12 cellular contexts compared by ENCODE assay signal in genomic region chr10:68684413-68684812, GRCh38. TPM values are rescaled to one million over a fixed set of nuclear protein-coding genes. Genes with fewer than 3 reads are reported as not detected.
A peak's percentile ranks its signal among the peaks of the same experiment; 100 is the strongest.
DNase-seq lines count a peak whose midpoint lies in the region; ATAC-seq and TF ChIP-seq lines count a peak whose summit lies in the region.
"Had no signal": no experiment of that assay in that cellular context is flagged by ENCODE, and none has a peak within 500 bp of the region (broad histone marks: within the 10 kb centered on the region; RNA-seq: fewer than 3 reads in every experiment).

No MANE protein-coding gene starts in this region.

- ATAC-seq in HG03442 (IDR thresholded peaks at IDR 0.05; ENCODE audit: unreplicated experiment) (peak; percentile 78), left lobe of liver (peak; percentile 86), HG03457 (IDR thresholded peaks at IDR 0.05; ENCODE audit: unreplicated experiment) (no peak)
- ATAC-seq: lower lobe of right lung had no signal

- in situ Hi-C loops in GM13976 (cut with MboI; ENCODE audit: low sequenced_read_pairs, unreplicated experiment): no loop called here

- peak; percentile 64 for DNase-seq in GM13976 (ENCODE audit: low spot score)
- peak; percentile 21 for DNase-seq in GM19240 (ENCODE audit: insufficient read length, low spot score)
- no peak for DNase-seq in left lobe of liver (ENCODE audit: low spot score)
- no peak for DNase-seq in midbrain (lab: John Stamatoyannopoulos, UW)
- DNase-seq in DMS153 treated with DMSO at 0.1 percent for 48 hours (lab: John Stamatoyannopoulos, UW; ENCODE audit: unreplicated experiment): no peak
- DNase-seq: H7; lower lobe of right lung; NCI-H2171; NK-92 treated with Interleukin-12 subunit alpha and Interleukin-12 subunit beta, amount 100 ng/mL, for 24 hours; SIG-M5 had no signal

- TF ChIP-seq CTCF in GM13976 (IDR thresholded peaks at IDR 0.05; ENCODE audit: borderline replicate concordance, control extremely low read depth, extremely low read depth, insufficient read depth, missing control alignments): no peak

RNA-seq across cellular contexts. Expression of gene CCAR1, which starts 36.6 kb away (rescaled TPM):
- 17.4 TPM for total RNA-seq in left lobe of liver

Comparison
In these comparisons a context has a peak if more than half of its experiments do, and no peak if none do; other contexts are left out.
1. DNase-seq: peak in GM13976 (single experiment) and GM19240 (single experiment); none in left lobe of liver (single experiment), midbrain (single experiment) and DMS153 treated with DMSO at 0.1 percent for 48 hours (single experiment).